In the genomic region with DNA sequence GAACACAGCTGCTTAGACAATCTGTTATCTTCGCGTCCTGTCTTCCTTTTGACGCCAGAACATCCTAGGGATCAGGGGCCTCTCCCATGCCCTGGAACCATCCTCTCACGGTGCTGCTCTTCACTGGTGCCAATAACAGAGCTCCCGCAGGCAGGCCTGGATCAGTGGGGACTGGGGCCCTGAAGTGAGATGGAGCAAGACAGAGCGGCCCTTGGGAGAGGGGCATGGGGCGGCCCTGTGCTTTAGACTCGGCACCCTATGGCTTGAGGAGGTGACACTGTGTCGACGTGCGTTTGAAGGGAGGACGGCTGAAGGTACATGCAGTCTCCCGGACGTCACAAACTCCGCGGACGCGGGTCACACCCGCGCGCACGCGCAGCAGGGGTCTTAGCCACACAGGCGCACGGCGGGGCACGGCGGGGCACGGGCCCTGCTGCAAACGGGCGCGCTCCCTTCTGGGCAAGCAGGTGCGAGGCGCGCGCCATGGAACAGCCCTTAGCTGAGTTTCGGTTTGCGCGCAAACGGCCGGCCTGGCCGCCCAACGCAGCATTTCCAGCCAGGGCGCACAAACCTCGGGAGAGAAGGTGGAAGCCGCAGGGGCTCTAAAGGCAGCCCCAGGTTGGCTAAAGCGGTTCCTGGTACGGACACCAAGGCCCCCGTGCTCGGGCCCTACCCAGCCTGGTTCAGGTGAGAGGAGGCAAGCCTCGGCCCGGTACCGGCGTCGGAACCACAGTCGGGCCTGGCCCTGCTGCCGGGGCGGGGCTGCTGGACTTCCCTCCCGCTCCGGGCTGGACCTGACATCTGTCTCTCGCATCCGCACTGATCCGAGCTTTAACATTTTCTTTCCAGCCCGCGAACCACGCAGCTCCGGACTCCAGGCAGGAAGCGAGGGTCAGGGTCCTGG, we compare ENCODE assay signal across 8 cellular contexts. TPM values are rescaled to one million over a fixed set of nuclear protein-coding genes. Genes with fewer than 3 reads are reported as not detected.
DNase-seq lines count a peak whose midpoint lies in the region; ATAC-seq, FAIRE-seq and TF ChIP-seq lines count a peak whose summit lies in the region.

No MANE protein-coding gene starts in this region.

- H3K4me2 ChIP-seq in A549, result peak overlapping the region; percentile 97

- in situ Hi-C loops in GM13976 (cut with MboI; ENCODE audit: low sequenced_read_pairs, unreplicated experiment), result loop anchor here (25.0 kb wide), 1 partner anchor 240 kb away; no protein-coding TSS in a partner anchor

- no peaks in the 10 kb centered on the region for H3K36me3 Mint-ChIP-seq in activated CD8-positive, alpha-beta T cell treated with anti-CD3 and anti-CD28 coated beads, Interleukin-2, amount 10 ng/mL, durations not matched to agents 7 days and 5 days (ENCODE audit: low read depth)

- TF ChIP-seq CTCF in A549 (IDR thresholded peaks at IDR 0.05), result no peak
- TF ChIP-seq CTCF in GM13976 (IDR thresholded peaks at IDR 0.05; ENCODE audit: borderline replicate concordance, control extremely low read depth, extremely low read depth, insufficient read depth, missing control alignments), result no peak

- DNase-seq in A549 (ENCODE audit: low read depth in 1 of 2, low spot score in 1 of 2) (peak in 1 of 2 experiments; percentile 41), GM13976 (ENCODE audit: low spot score) (peak; percentile 51), H4 (ENCODE audit: low spot score) (no peak)
- DNase-seq in activated CD8-positive, alpha-beta T cell treated with anti-CD3 and anti-CD28 coated beads, Interleukin-2, amount 10 ng/mL, durations not matched to agents 7 days and 5 days, result peak; percentile 53
- peak; percentile 38 to 46 for DNase-seq in stimulated activated naive CD8-positive, alpha-beta T cell treated with anti-CD3 and anti-CD28 coated beads, Interleukin-15, amount 100 ng/mL, for 72 hours

- H3K36me3 ChIP-seq in iPS-20b (ENCODE audit: insufficient read depth, low read depth, low read length), result no peaks in the 10 kb centered on the region

- CTCF ChIA-PET in A549 (lab: Yijun Ruan, JAX), result interaction anchor here (0.8 to 2.1 kb wide), 6 partner anchors 9 to 221 kb away, joined by 3 to 5 read pairs (median 3); no protein-coding TSS in a partner anchor
- CTCF ChIA-PET in activated CD8-positive, alpha-beta T cell treated with anti-CD3 and anti-CD28 coated beads, Interleukin-2, amount 10 ng/mL, durations not matched to agents 7 days and 5 days (lab: Charles Lee), result interaction anchor here (0.7 to 1.7 kb wide), 4 partner anchors 13 to 248 kb away, joined by 3 to 5 read pairs (median 3); no protein-coding TSS in a partner anchor

- POLR2A ChIA-PET in A549 (lab: Yijun Ruan, JAX), result interaction anchor here (0.7 kb wide), 1 partner anchor 14 kb away, joined by 6 read pairs; no protein-coding TSS in a partner anchor
- POLR2A ChIA-PET in activated CD8-positive, alpha-beta T cell treated with anti-CD3 and anti-CD28 coated beads, Interleukin-2, amount 10 ng/mL, durations not matched to agents 7 days and 5 days (lab: Charles Lee), result no interaction called here

- 17% methylated on average over 15 of the region's 68 CpGs for WGBS in A549 (ENCODE audit: missing lambda C conversion rate)

- H3K4me1 Mint-ChIP-seq in activated CD8-positive, alpha-beta T cell treated with anti-CD3 and anti-CD28 coated beads, Interleukin-2, amount 10 ng/mL, durations not matched to agents 7 days and 5 days (ENCODE audit: low read depth), result peaks cover 18% of the 10 kb centered on the region
- peaks cover 23% of the 10 kb centered on the region for H3K4me1 Mint-ChIP-seq in stimulated activated naive CD8-positive, alpha-beta T cell treated with anti-CD3 and anti-CD28 coated beads, Interleukin-15, amount 100 ng/mL, for 72 hours

- H3K4me3 Mint-ChIP-seq in activated CD8-positive, alpha-beta T cell treated with anti-CD3 and anti-CD28 coated beads, Interleukin-2, amount 10 ng/mL, durations not matched to agents 7 days and 5 days, result peak overlapping the region; percentile 67
- peak overlapping the region; percentile 79 to 89 for H3K4me3 Mint-ChIP-seq in stimulated activated naive CD8-positive, alpha-beta T cell treated with anti-CD3 and anti-CD28 coated beads, Interleukin-15, amount 100 ng/mL, for 72 hours

- H3K9me3 Mint-ChIP-seq in activated CD8-positive, alpha-beta T cell treated with anti-CD3 and anti-CD28 coated beads, Interleukin-2, amount 10 ng/mL, durations not matched to agents 7 days and 5 days (ENCODE audit: insufficient read depth), result no peaks in the 10 kb centered on the region
- no peaks in the 10 kb centered on the region for H3K9me3 Mint-ChIP-seq in stimulated activated naive CD8-positive, alpha-beta T cell treated with anti-CD3 and anti-CD28 coated beads, Interleukin-15, amount 100 ng/mL, for 72 hours

- no peak for TF ChIP-seq EP300 in A549 (IDR thresholded peaks at IDR 0.05)

- peak; percentile 26; the same call in 1 of the 2 replicates for TF ChIP-seq POLR2A in A549 (IDR thresholded peaks at IDR 0.05; ENCODE audit: low read length)

- H3K27ac ChIP-seq in A549, result peak overlapping the region; percentile 43 to 69; a peak in 5 of 6 replicates
- H3K27ac ChIP-seq in iPS-20b (ENCODE audit: low read length), result no peak overlapping the region

- no peak for TF ChIP-seq RAD21 in A549 (conservative IDR thresholded peaks at IDR 0.05 in 1 of 2, IDR thresholded peaks at IDR 0.05 in 1 of 2)

- FAIRE-seq in A549 (lab: Jason Lieb, UNC), result no peak

- H3K27me3 ChIP-seq in iPS-20b (ENCODE audit: insufficient read depth, low read length), result peaks cover 94% of the 10 kb centered on the region

- H3K27me3 Mint-ChIP-seq in activated CD8-positive, alpha-beta T cell treated with anti-CD3 and anti-CD28 coated beads, Interleukin-2, amount 10 ng/mL, durations not matched to agents 7 days and 5 days (ENCODE audit: low read depth), result peaks cover 63% of the 10 kb centered on the region
- H3K27me3 Mint-ChIP-seq in stimulated activated naive CD8-positive, alpha-beta T cell treated with anti-CD3 and anti-CD28 coated beads, Interleukin-15, amount 100 ng/mL, for 72 hours, result peaks cover 88% of the 10 kb centered on the region

- H3K9me3 ChIP-seq in A549, result no peaks in the 10 kb centered on the region
- H3K9me3 ChIP-seq in iPS-20b (ENCODE audit: insufficient read depth, low read depth, low read length), result no peaks in the 10 kb centered on the region

- ATAC-seq in A549, result peak; percentile 44 to 72
- ATAC-seq in activated CD8-positive, alpha-beta T cell treated with anti-CD3 and anti-CD28 coated beads, Interleukin-2, amount 10 ng/mL, durations not matched to agents 7 days and 5 days, result peak; percentile 62
- peak; percentile 67 for ATAC-seq in stimulated activated naive CD8-positive, alpha-beta T cell treated with anti-CD3 and anti-CD28 coated beads, Interleukin-15, amount 100 ng/mL, for 72 hours
- no peak for ATAC-seq in GM19452 (IDR thresholded peaks at IDR 0.05; ENCODE audit: unreplicated experiment)
- ATAC-seq in GM18873 (IDR thresholded peaks at IDR 0.05; ENCODE audit: low FRiP score, unreplicated experiment), result no peak

- H3K4me3 ChIP-seq in A549 (peak overlapping the region; percentile 52), iPS-20b (ENCODE audit: low read length) (peak overlapping the region; percentile 56)

- no peak overlapping the region for H3K9ac ChIP-seq in iPS-20b (ENCODE audit: low read depth, low read length)

- H3K27ac Mint-ChIP-seq in activated CD8-positive, alpha-beta T cell treated with anti-CD3 and anti-CD28 coated beads, Interleukin-2, amount 10 ng/mL, durations not matched to agents 7 days and 5 days, result no peak overlapping the region
- H3K27ac Mint-ChIP-seq in stimulated activated naive CD8-positive, alpha-beta T cell treated with anti-CD3 and anti-CD28 coated beads, Interleukin-15, amount 100 ng/mL, for 72 hours, result no peak overlapping the region

- no peaks in the 10 kb centered on the region for H3K4me1 ChIP-seq in A549
- no peaks in the 10 kb centered on the region for H3K4me1 ChIP-seq in iPS-20b (ENCODE audit: insufficient read depth, low read length)

TF ChIP-seq in A549, 52 proteins besides CTCF, POLR2A, EP300 and RAD21:
- TF ChIP-seq CBX8 (IDR thresholded peaks at IDR 0.05), result no peak
- TF ChIP-seq NR3C1 (IDR thresholded peaks at IDR 0.05), result no peak
- no peak for TF ChIP-seq KDM1A (IDR thresholded peaks at IDR 0.05; ENCODE audit: low read depth)
- no peak for TF ChIP-seq CHD4 (IDR thresholded peaks at IDR 0.05; ENCODE audit: borderline replicate concordance)
- TF ChIP-seq, protein P1, sequence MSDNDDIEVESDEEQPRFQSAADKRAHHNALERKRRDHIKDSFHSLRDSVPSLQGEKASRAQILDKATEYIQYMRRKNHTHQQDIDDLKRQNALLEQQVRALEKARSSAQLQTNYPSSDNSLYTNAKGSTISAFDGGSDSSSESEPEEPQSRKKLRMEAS (IDR thresholded peaks at IDR 0.05), result peak; percentile 78
- no peak for TF ChIP-seq USF2 (IDR thresholded peaks at IDR 0.05)
- peak; percentile 73 for TF ChIP-seq E2F6 (IDR thresholded peaks at IDR 0.05; ENCODE audit: borderline replicate concordance, low read depth)
- TF ChIP-seq SMC3 (IDR thresholded peaks at IDR 0.05), result no peak
- no peak for TF ChIP-seq RARB (CRISPR knock-in tag; IDR thresholded peaks at IDR 0.05)
- no peak for TF ChIP-seq PHF8 (IDR thresholded peaks at IDR 0.05; ENCODE audit: borderline replicate concordance, low read depth)

RNA-seq across cellular contexts. Expression of gene RNF17, which starts 16.5 kb away (rescaled TPM):
- not detected in 2 replicates for polyA plus RNA-seq in A549 (2011; rRNA removed)
- not detected in 2 replicates for polyA plus RNA-seq in A549 (2012; cell fraction: cytosol; rRNA removed)
- not detected in 2 replicates for polyA plus RNA-seq in A549 (2012; cell fraction: nucleus; rRNA removed)
- polyA plus RNA-seq in A549 (2017; fragmentation: RNase III; extraction: RNeasy Plus Mini Kit Qiagen cat#74134 plus additional on column Dnase treatment), result not detected in 3 replicates
- polyA minus RNA-seq in A549 (2011; rRNA and poly(A)+ RNA removed), result not detected in 2 replicates
- total RNA-seq in activated CD8-positive, alpha-beta T cell treated with anti-CD3 and anti-CD28 coated beads, Interleukin-2, amount 10 ng/mL, durations not matched to agents 7 days and 5 days, result not detected
- total RNA-seq in H4 (2014; rRNA removed; shearing (Covaris generic)), result not detected in 2 replicates

Comparison
In these comparisons a context has a peak if more than half of its experiments do, and no peak if none do; other contexts are left out.
1. ATAC-seq: peak in A549 (2 of 2), activated CD8-positive, alpha-beta T cell treated with anti-CD3 and anti-CD28 coated beads, Interleukin-2, amount 10 ng/mL, durations not matched to agents 7 days and 5 days (single experiment) and stimulated activated naive CD8-positive, alpha-beta T cell treated with anti-CD3 and anti-CD28 coated beads, Interleukin-15, amount 100 ng/mL, for 72 hours (single experiment); none in GM19452 (single experiment) and GM18873 (single experiment).